Comparison of ENCODE assay signal across 3 cellular contexts in genomic region chr7:155795401-155795800, GRCh38.
TF ChIP-seq lines count a peak whose summit lies in the region.

No MANE protein-coding gene starts in this region.

TF ChIP-seq in SK-N-SH, 30 proteins besides CTCF, POLR2A, EP300 and RAD21:
- TF ChIP-seq IRF3 (IDR thresholded peaks at IDR 0.05; ENCODE audit: low read depth, low read length), result no peak
- TF ChIP-seq ELF1 (IDR thresholded peaks at IDR 0.05), result no peak
- no peak for TF ChIP-seq REST (IDR thresholded peaks at IDR 0.05; ENCODE audit: low read depth, low read length)
- no peak for TF ChIP-seq TEAD4 (IDR thresholded peaks at IDR 0.05; ENCODE audit: borderline replicate concordance, insufficient read depth)
- TF ChIP-seq MXI1 (IDR thresholded peaks at IDR 0.05; ENCODE audit: low read depth, low read length), result no peak
- no peak for TF ChIP-seq TAF1 (IDR thresholded peaks at IDR 0.05; ENCODE audit: borderline replicate concordance, low read depth, low read length)
- TF ChIP-seq RFX5 (IDR thresholded peaks at IDR 0.05; ENCODE audit: low read length), result no peak
- no peak for TF ChIP-seq RCOR1 (IDR thresholded peaks at IDR 0.05; ENCODE audit: low read length)
- TF ChIP-seq GATA2 (CRISPR knock-in tag; IDR thresholded peaks at IDR 0.05), result no peak
- no peak for TF ChIP-seq MEF2A (IDR thresholded peaks at IDR 0.05; ENCODE audit: borderline replicate concordance, low read depth)
- TF ChIP-seq PBX3 (IDR thresholded peaks at IDR 0.05), result no peak
- no peak for TF ChIP-seq RXRA (IDR thresholded peaks at IDR 0.05; ENCODE audit: borderline replicate concordance, low read depth)

TF ChIP-seq in SK-N-SH treated with all-trans-retinoic acid at 6 μM for 48 hours, 23 proteins besides CTCF, POLR2A, EP300 and RAD21:
- no peak for TF ChIP-seq ESRRG (CRISPR knock-in tag; IDR thresholded peaks at IDR 0.05)
- no peak for TF ChIP-seq ZNF8 (CRISPR knock-in tag; IDR thresholded peaks at IDR 0.05)
- TF ChIP-seq ARNTL (CRISPR knock-in tag; IDR thresholded peaks at IDR 0.05; ENCODE audit: borderline replicate concordance, low read depth), result no peak
- TF ChIP-seq ZFP30 (CRISPR knock-in tag; IDR thresholded peaks at IDR 0.05), result no peak
- TF ChIP-seq SNAI2 (CRISPR knock-in tag; IDR thresholded peaks at IDR 0.05), result no peak
- no peak for TF ChIP-seq OSR1 (CRISPR knock-in tag; IDR thresholded peaks at IDR 0.05)
- TF ChIP-seq TCF4 (CRISPR knock-in tag; IDR thresholded peaks at IDR 0.05; ENCODE audit: borderline replicate concordance), result no peak
- TF ChIP-seq CREB5 (CRISPR knock-in tag; IDR thresholded peaks at IDR 0.05; ENCODE audit: low read depth), result no peak
- no peak for TF ChIP-seq TSHZ2 (CRISPR knock-in tag; IDR thresholded peaks at IDR 0.05)
- TF ChIP-seq ZNF565 (CRISPR knock-in tag; conservative IDR thresholded peaks at IDR 0.05; ENCODE audit: low read depth), result no peak
- no peak for TF ChIP-seq ZFP3 (CRISPR knock-in tag; IDR thresholded peaks at IDR 0.05)
- no peak for TF ChIP-seq ZNF70 (CRISPR knock-in tag; IDR thresholded peaks at IDR 0.05)
- TF ChIP-seq GLIS3 (CRISPR knock-in tag; IDR thresholded peaks at IDR 0.05), result no peak
- no peak for TF ChIP-seq ISL1 (CRISPR knock-in tag; IDR thresholded peaks at IDR 0.05)
- no peak for TF ChIP-seq PPARA (CRISPR knock-in tag; IDR thresholded peaks at IDR 0.05; ENCODE audit: borderline replicate concordance)
- no peak for TF ChIP-seq RARB (CRISPR knock-in tag; IDR thresholded peaks at IDR 0.05)
- TF ChIP-seq CSRNP3 (CRISPR knock-in tag; IDR thresholded peaks at IDR 0.05), result no peak
- no peak for TF ChIP-seq PATZ1 (CRISPR knock-in tag; IDR thresholded peaks at IDR 0.05; ENCODE audit: borderline replicate concordance)

TF ChIP-seq in HepG2, 621 proteins besides CTCF, POLR2A, EP300 and RAD21:
- TF ChIP-seq ZNF263 (CRISPR knock-in tag; IDR thresholded peaks at IDR 0.05) (no peak), NFATC3 (CRISPR knock-in tag; IDR thresholded peaks at IDR 0.05) (no peak)
